Comparison of ENCODE assay signal across 1 cellular context in genomic region chr1:206719169-206719839, GRCh38.
TF ChIP-seq lines count a peak whose summit lies in the region.

No MANE protein-coding gene starts in this region.

TF ChIP-seq in GM12878, 131 proteins besides CTCF, POLR2A, EP300 and RAD21 (continued from another document):
- no peak for TF ChIP-seq ZBTB4 (CRISPR knock-in tag; IDR thresholded peaks at IDR 0.05)
TF ChIP-seq in GM12878: peak in this region for 18.
